ENCODE assay signal across 12 cellular contexts in genomic region chr6:139855741-139856206, GRCh38.
DNase-seq lines count a peak whose midpoint lies in the region; ATAC-seq and TF ChIP-seq lines count a peak whose summit lies in the region.
"Had no signal": no experiment of that assay in that cellular context is flagged by ENCODE, and none has a peak within 500 bp of the region (broad histone marks: within the 10 kb centered on the region; RNA-seq: fewer than 3 reads in every experiment).

No MANE protein-coding gene starts in this region.

- H3K27ac ChIP-seq in neuronal stem cell (replicated peaks; ENCODE audit: low read length) (no peak overlapping the region), lower lobe of right lung (no peak overlapping the region), upper lobe of left lung (no peak overlapping the region)

- H2BK5ac ChIP-seq in neuronal stem cell (ENCODE audit: low read length) = no peak overlapping the region

- H2BK120ac ChIP-seq in neuronal stem cell (ENCODE audit: low read depth, low read length) = no peak overlapping the region

- no peak overlapping the region for H3K18ac ChIP-seq in neuronal stem cell (ENCODE audit: low read length)

- H3K9me3 ChIP-seq in neuronal stem cell (replicated peaks in 1 of 2; ENCODE audit: control insufficient read depth in 2 of 2, insufficient read depth in 1 of 2, low read depth in 1 of 2, low read length in 2 of 2) (no peaks in the 10 kb centered on the region), lower lobe of right lung (no peaks in the 10 kb centered on the region), upper lobe of left lung (no peaks in the 10 kb centered on the region)

- H2BK15ac ChIP-seq in neuronal stem cell (ENCODE audit: low read length) = no peak overlapping the region

- WGBS in neuronal stem cell (ENCODE audit: extremely low coverage in 2 of 2, insufficient read length in 2 of 2, insufficient replicate concordance in 1 of 2), 2 donors = no CpG with 5 or more reads among the region's 2 CpGs
- 27 to 35% methylated on average over 2 of the region's 2 CpGs for WGBS in upper lobe of left lung, 2 donors

- H3K4me3 ChIP-seq in cardiac fibroblast (replicated peaks in 1 of 2; ENCODE audit: low read depth in 2 of 2, low read length in 2 of 2) (no peak overlapping the region), neuronal stem cell (ENCODE audit: low read length in 2 of 2) (no peak overlapping the region), lower lobe of right lung (no peak overlapping the region), upper lobe of left lung (no peak overlapping the region)

- no peak overlapping the region for H4K91ac ChIP-seq in neuronal stem cell (ENCODE audit: low read depth, low read length, poor library complexity)

- H3K23ac ChIP-seq in neuronal stem cell (ENCODE audit: low read depth, low read length, poor library complexity) = no peak overlapping the region

- intact Hi-C loops in lower lobe of right lung (cut with DNase I) = no loop called here

- H2AFZ ChIP-seq in neuronal stem cell (ENCODE audit: low read length) = peak overlapping the region; percentile 75

- H4K8ac ChIP-seq in neuronal stem cell (ENCODE audit: low read depth, low read length) = no peak overlapping the region

- TF ChIP-seq EP300 in upper lobe of left lung (IDR thresholded peaks at IDR 0.05) = no peak

- H3K79me1 ChIP-seq in neuronal stem cell (ENCODE audit: low read depth, low read length) = no peaks in the 10 kb centered on the region

- DNase-seq in DMS79 (lab: John Stamatoyannopoulos, UW) (peak; percentile 7), NCI-H1092 (lab: John Stamatoyannopoulos, UW) (peak; percentile 12), cardiac fibroblast (ENCODE audit: low read depth in 2 of 2) (peak; percentile 8 to 16), neuronal stem cell (ENCODE audit: low spot score) (no peak), lower lobe of right lung (no peak), OCI-M2 (lab: John Stamatoyannopoulos, UW; ENCODE audit: unreplicated experiment) (no peak), upper lobe of left lung (no peak)
- no peak for DNase-seq in activated CD4-positive, CD25-positive, alpha-beta regulatory T cell (lab: John Stamatoyannopoulos, UW)
- DNase-seq: activated CD4-positive, alpha-beta T cell treated with anti-CD3 and anti-CD28 coated beads for 4 hours; activated naive CD4-positive, alpha-beta T cell treated with anti-CD3 and anti-CD28 coated beads, Interleukin-2, amount 50 U/mL, for 16 hours; stimulated activated CD4-positive, alpha-beta T cell treated with anti-CD3 and anti-CD28 coated beads, Interleukin-2, amount 100 ng/mL, for 24 hours; stimulated activated naive CD8-positive, alpha-beta T cell treated with anti-CD3 and anti-CD28 coated beads, Interleukin-15, amount 100 ng/mL, for 72 hours had no signal

- no peak overlapping the region for H3K9ac ChIP-seq in neuronal stem cell (ENCODE audit: low read depth, low read length, poor library complexity)

- no peak overlapping the region for H3K14ac ChIP-seq in neuronal stem cell (ENCODE audit: low read length)

- H3K4ac ChIP-seq in neuronal stem cell (ENCODE audit: low read length) = no peak overlapping the region

- H3K4me2 ChIP-seq in neuronal stem cell (ENCODE audit: insufficient read depth, low read length, poor library complexity, severe bottlenecking) = no peak overlapping the region

- TF ChIP-seq POLR2A in upper lobe of left lung (IDR thresholded peaks at IDR 0.05) = no peak

- H2AK5ac ChIP-seq in neuronal stem cell (ENCODE audit: low read depth, low read length) = no peak overlapping the region

- TF ChIP-seq CTCF in cardiac fibroblast (IDR thresholded peaks at IDR 0.05; ENCODE audit: low read depth, low read length) (no peak), lower lobe of right lung (IDR thresholded peaks at IDR 0.05) (no peak), upper lobe of left lung (IDR thresholded peaks at IDR 0.05) (no peak)

- H3K4me1 ChIP-seq in neuronal stem cell (ENCODE audit: control insufficient read depth in 2 of 2, insufficient read depth in 1 of 2, low read depth in 1 of 2, low read length in 2 of 2) (peaks cover 0 to 33% of the 10 kb centered on the region in 2 donors), lower lobe of right lung (peaks cover 4% of the 10 kb centered on the region), upper lobe of left lung (peaks cover 5 to 8% (median 6%) of the 10 kb centered on the region in 4 donors)

- H3K36me3 ChIP-seq in neuronal stem cell (replicated peaks in 1 of 2; ENCODE audit: control insufficient read depth in 2 of 2, insufficient read depth in 2 of 2, low read length in 2 of 2) = no peaks in the 10 kb centered on the region
- no peaks in the 10 kb centered on the region for H3K36me3 ChIP-seq in lower lobe of right lung
- H3K36me3 ChIP-seq in upper lobe of left lung = no peaks in the 10 kb centered on the region

- no peaks in the 10 kb centered on the region for H3K27me3 ChIP-seq in neuronal stem cell (ENCODE audit: control insufficient read depth in 3 of 3, insufficient read depth in 3 of 3, low read depth in 1 of 3, low read length in 3 of 3)
- no peaks in the 10 kb centered on the region for H3K27me3 ChIP-seq in lower lobe of right lung (ENCODE audit: low read depth)
- no peaks in the 10 kb centered on the region for H3K27me3 ChIP-seq in upper lobe of left lung

- ATAC-seq in lower lobe of right lung = no peak
- ATAC-seq in upper lobe of left lung (ENCODE audit: low FRiP score in 2 of 2) = no peak
- ATAC-seq: stimulated activated naive CD8-positive, alpha-beta T cell treated with anti-CD3 and anti-CD28 coated beads, Interleukin-15, amount 100 ng/mL, for 72 hours had no signal

- H2BK12ac ChIP-seq in neuronal stem cell (ENCODE audit: low read length) = no peak overlapping the region

Comparison
In these comparisons a context has a peak if more than half of its experiments do, and no peak if none do; other contexts are left out.
1. DNase-seq: peak in DMS79 (single experiment), NCI-H1092 (single experiment) and cardiac fibroblast (2 of 2); none in neuronal stem cell (single experiment), lower lobe of right lung (single experiment), activated CD4-positive, CD25-positive, alpha-beta regulatory T cell (0 of 4), OCI-M2 (single experiment) and upper lobe of left lung (0 of 2).